ENCODE assay signal across 8 cellular contexts in the genomic region with DNA sequence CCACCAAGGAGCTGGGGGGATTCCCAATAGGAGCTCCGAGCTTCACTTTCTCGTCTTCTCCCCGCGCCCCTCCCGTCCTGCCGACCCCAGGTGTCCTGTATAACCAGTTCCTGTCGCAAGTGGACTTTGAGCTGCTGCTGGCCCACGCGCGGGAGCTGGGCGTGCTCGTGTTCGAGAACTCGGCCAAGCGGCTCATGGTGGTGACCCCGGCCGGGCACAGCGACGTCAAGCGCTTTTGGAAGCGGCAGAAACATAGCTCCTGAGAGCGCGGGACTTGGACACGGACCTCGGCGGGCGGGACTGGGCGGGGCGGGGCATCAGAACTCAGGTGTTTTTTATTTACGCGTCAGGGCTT. TPM values are rescaled to one million over a fixed set of nuclear protein-coding genes. Genes with fewer than 3 reads are reported as not detected.
A peak's percentile ranks its signal among the peaks of the same experiment; 100 is the strongest.
DNase-seq lines count a peak whose midpoint lies in the region; ATAC-seq, FAIRE-seq and TF ChIP-seq lines count a peak whose summit lies in the region.

No MANE protein-coding gene starts in this region.

- H3K4me3 Mint-ChIP-seq in T-cell: peak overlapping the region; percentile 78 to 96 (median 85)

- H3K36me3 Mint-ChIP-seq in T-cell: peaks cover 36% of the 10 kb centered on the region

- peaks cover 36 to 44% (median 42%) of the 10 kb centered on the region in 3 donors for H3K4me1 Mint-ChIP-seq in T-cell

- CTCF ChIA-PET in T-cell (lab: Charles Lee): interaction anchor here (0.6 to 4.1 kb wide), 8 partner anchors 9 to 679 kb away, joined by 3 to 18 read pairs (median 4); partner anchors contain the start of gene NCR3 (in 1 of the 2)

- no peaks in the 10 kb centered on the region for H3K9me3 Mint-ChIP-seq in T-cell

- H3K9me3 ChIP-seq in heart left ventricle: no peaks in the 10 kb centered on the region
- no peaks in the 10 kb centered on the region for H3K9me3 ChIP-seq in skeletal muscle satellite cell (replicated peaks; ENCODE audit: low read length)

- DNase-seq in T-cell (no peak), heart left ventricle (no peak), D721Med (ENCODE audit: insufficient read length, low spot score) (no peak), NAMALWA (ENCODE audit: low spot score) (no peak)

- H3K4me2 ChIP-seq in skeletal muscle satellite cell (ENCODE audit: low read length): peak overlapping the region; percentile 91

- intact Hi-C loops in heart left ventricle (cut with DNase I): loop anchor here in 8 of 10 donors (1.0 to 10.0 kb wide), 7 partner anchors 29 to 281 kb away; partner anchors contain the start of gene DDR1 (in 1 of the 8)

- TF ChIP-seq CTCF in heart left ventricle (IDR thresholded peaks at IDR 0.05) (no peak), D721Med (IDR thresholded peaks at IDR 0.05; ENCODE audit: insufficient read depth, missing control alignments) (no peak)

- H3K27me3 ChIP-seq in heart left ventricle (no peaks in the 10 kb centered on the region), skeletal muscle satellite cell (ENCODE audit: control insufficient read depth, insufficient read depth, low read length) (no peaks in the 10 kb centered on the region)

- peak overlapping the region; percentile 31 to 85 for H3K27ac Mint-ChIP-seq in T-cell

- POLR2A ChIA-PET in T-cell (lab: Charles Lee): interaction anchor here in 1 of 2 donors (0.6 to 0.7 kb wide), 2 partner anchors 480 to 622 kb away, joined by 3 read pairs; no protein-coding TSS in a partner anchor

- peak overlapping the region; percentile 38 to 92 (median 68) for H3K4me3 ChIP-seq in heart left ventricle
- H3K4me3 ChIP-seq in skeletal muscle satellite cell (ENCODE audit: low read length): peak overlapping the region; percentile 78

- H3K27me3 Mint-ChIP-seq in T-cell: no peaks in the 10 kb centered on the region

- H3K4me1 ChIP-seq in heart left ventricle: peaks cover 0 to 35% (median 26%) of the 10 kb centered on the region in 12 donors
- H3K4me1 ChIP-seq in skeletal muscle satellite cell (ENCODE audit: control insufficient read depth, insufficient read depth, low read length): peaks cover 31% of the 10 kb centered on the region

- H3K36me3 ChIP-seq in heart left ventricle (peaks cover 0 to 54% (median 45%) of the 10 kb centered on the region in 9 donors), skeletal muscle satellite cell (ENCODE audit: insufficient read depth, low read length) (peaks cover 33% of the 10 kb centered on the region)

- peak overlapping the region; percentile 85 to 98 (median 93) for H3K27ac ChIP-seq in heart left ventricle

- WGBS in heart left ventricle, 4 donors: 3 to 9% (median 6%) methylated on average over 31 of the region's 31 CpGs; no CpG with 5 or more reads in 1 of the 4 donors

- peak; percentile 4 for ATAC-seq in GM21619 (IDR thresholded peaks at IDR 0.05; ENCODE audit: unreplicated experiment)
- peak in 1 of 4 experiments; percentile 2 for ATAC-seq in T-cell (replicated peaks in 1 of 4)
- peak in 1 of 4 donors; percentile 53 for ATAC-seq in heart left ventricle
- ATAC-seq in GM18517 (IDR thresholded peaks at IDR 0.05; ENCODE audit: unreplicated experiment): no peak
- ATAC-seq in HG03520 (IDR thresholded peaks at IDR 0.05; ENCODE audit: unreplicated experiment): no peak

- FAIRE-seq in D721Med (lab: Jason Lieb, UNC): no peak

- no peak for TF ChIP-seq POLR2A in heart left ventricle (IDR thresholded peaks at IDR 0.05)

- peak overlapping the region; percentile 95 for H3K9ac ChIP-seq in skeletal muscle satellite cell (ENCODE audit: low read depth, low read length)

RNA-seq across cellular contexts. Expression of gene VARS2, which starts 0.3 kb away (rescaled TPM):
- 10 to 100 TPM; 25.1 to 55.2 (median 40.9) TPM for total RNA-seq in T-cell
- 10 to 100 TPM; 10.7 to 28.5 (median 18.8) TPM for total RNA-seq in heart left ventricle
- 10 to 100 TPM; 12.1 to 19.7 TPM for polyA plus RNA-seq in heart left ventricle
- 13.9 and 15.9 TPM in 2 replicates for total RNA-seq in skeletal muscle satellite cell (2012; rRNA removed)

RNA-seq across cellular contexts. Expression of gene GTF2H4, which starts 5.7 kb away (rescaled TPM):
- total RNA-seq in T-cell: 10 to 100 TPM; 15.5 to 39.2 (median 33.3) TPM
- 10 to 100 TPM in 7 of 9 donors, 1 to 10 TPM in 2; 4.2 to 19.9 (median 14.5) TPM for total RNA-seq in heart left ventricle
- polyA plus RNA-seq in heart left ventricle: 10 to 100 TPM; 14.7 to 22.4 TPM
- total RNA-seq in skeletal muscle satellite cell (2012; rRNA removed): 6.3 and 7.0 TPM in 2 replicates

RNA-seq across cellular contexts. Expression of gene SFTA2, which starts 18.3 kb away (rescaled TPM):
- total RNA-seq in T-cell (under 1 TPM in 2 of 5 donors, not detected in 3; 0.51 to 0.67 TPM), heart left ventricle (not detected)
- polyA plus RNA-seq in heart left ventricle: not detected
- not detected in 2 replicates for total RNA-seq in skeletal muscle satellite cell (2012; rRNA removed)

RNA-seq across cellular contexts. Expression of gene MUCL3, which starts 27.1 kb away (rescaled TPM):
- under 1 TPM in 1 of 5 donors, not detected in 4; 0.09 TPM for total RNA-seq in T-cell
- under 1 TPM in 1 of 9 donors, not detected in 8; 0.11 TPM for total RNA-seq in heart left ventricle
- polyA plus RNA-seq in heart left ventricle: under 1 TPM in 1 of 2 donors, not detected in 1; 0.03 TPM
- not detected in 2 replicates for total RNA-seq in skeletal muscle satellite cell (2012; rRNA removed)

RNA-seq across cellular contexts. Expression of gene DDR1, which starts 29.4 kb away (rescaled TPM):
- total RNA-seq in T-cell: 10 to 100 TPM in 4 of 5 donors, 1 to 10 TPM in 1; 8.8 to 23.9 (median 19.3) TPM
- total RNA-seq in heart left ventricle: 10 to 100 TPM; 18.0 to 50.0 (median 38.4) TPM
- polyA plus RNA-seq in heart left ventricle: 10 to 100 TPM; 11.8 to 14.1 TPM
- 3.8 and 3.9 TPM in 2 replicates for total RNA-seq in skeletal muscle satellite cell (2012; rRNA removed)
